25 cellular contexts compared by ENCODE assay signal in genomic region chr22:49299821-49300231, GRCh38.
A peak's percentile ranks its signal among the peaks of the same experiment; 100 is the strongest.
DNase-seq lines count a peak whose midpoint lies in the region; ATAC-seq and TF ChIP-seq lines count a peak whose summit lies in the region.
"Had no signal": no experiment of that assay in that cellular context is flagged by ENCODE, and none has a peak within 500 bp of the region (broad histone marks: within the 10 kb centered on the region; RNA-seq: fewer than 3 reads in every experiment).

No MANE protein-coding gene starts in this region.

- peak; percentile 54 for DNase-seq in activated effector memory CD4-positive, alpha-beta T cell treated with anti-CD3 and anti-CD28 coated beads, Interleukin-2, amount 50 U/mL, for 16 hours
- DNase-seq in activated effector memory CD4-positive, alpha-beta T cell treated with Interleukin-2 at 50 U/mL for 16 hours: no peak
- DNase-seq in adrenal gland (peak in 4 of 7 donors; percentile 1 to 23 (median 8)), mucosa of gallbladder (ENCODE audit: low spot score) (peak; percentile 6), tibial artery (peak; percentile 11 to 37), A172 (ENCODE audit: low spot score) (no peak)
- DNase-seq: activated CD4-positive, alpha-beta T cell treated with anti-CD3 and anti-CD28 coated beads, Interleukin-2, amount 50 U/mL, for 1 hour; anterior cingulate cortex; colonic mucosa; foreskin fibroblast; HFFc6; lower lobe of right lung; NCI-H146; NCI-H226; NCI-H774; retina; SJCRH30; stimulated activated CD4-positive, alpha-beta T cell treated with anti-CD3 and anti-CD28 coated beads, Interleukin-1b, Interleukin-23, amount 100 ng/mL, for 48 hours; stimulated activated naive CD8-positive, alpha-beta T cell treated with anti-CD3 and anti-CD28 coated beads, Interleukin-15, Interleukin-2, amounts not matched to agents 100 U/mL and 50 U/mL, for 24 hours; SW 1271; T1000 had no signal

- H3K27ac ChIP-seq in adrenal gland: no peak overlapping the region
- no peak overlapping the region for H3K27ac ChIP-seq in tibial artery
- H3K27ac ChIP-seq: colonic mucosa, lower lobe of right lung, SJCRH30 had no signal

- TF ChIP-seq CTCF in adrenal gland (IDR thresholded peaks at IDR 0.05) (no peak), tibial artery (IDR thresholded peaks at IDR 0.05) (no peak)

- TF ChIP-seq POLR2A in adrenal gland (IDR thresholded peaks at IDR 0.05): no peak

- H3K27me3 ChIP-seq in adrenal gland: peaks cover 6% of the 10 kb centered on the region
- H3K27me3 ChIP-seq in tibial artery: peaks cover 0 to 11% of the 10 kb centered on the region in 2 donors
- H3K27me3 ChIP-seq: colonic mucosa had no signal

- no peaks in the 10 kb centered on the region for H3K9me3 ChIP-seq in adrenal gland (replicated peaks in 1 of 3)
- peaks cover 0 to 8% (median 0%) of the 10 kb centered on the region in 3 donors for H3K9me3 ChIP-seq in tibial artery
- H3K9me3 ChIP-seq: colonic mucosa, lower lobe of right lung, SJCRH30 had no signal

- intact Hi-C loops in adrenal gland (cut with DNase I) (no loop called here), tibial artery (cut with DNase I; ENCODE audit: low total_unique reads) (loop anchor here (10.0 kb wide), 2 partner anchors 65 to 1045 kb away; no protein-coding TSS in a partner anchor)

- H3K4me3 ChIP-seq in adrenal gland (no peak overlapping the region), tibial artery (no peak overlapping the region)
- H3K4me3 ChIP-seq: colonic mucosa, lower lobe of right lung, SJCRH30, smooth muscle cell had no signal

- ATAC-seq in esophagus mucosa (no peak), GM21381 (IDR thresholded peaks at IDR 0.05; ENCODE audit: unreplicated experiment) (no peak)
- ATAC-seq: activated naive CD4-positive, alpha-beta T cell treated with anti-CD3 and anti-CD28 coated beads, Interleukin-2, amount 50 U/mL, for 72 hours; lower lobe of right lung; stimulated activated naive CD8-positive, alpha-beta T cell treated with anti-CD3 and anti-CD28 coated beads, Interleukin-15, Interleukin-2, amounts not matched to agents 100 U/mL and 50 U/mL, for 24 hours had no signal

- WGBS in adrenal gland, 4 donors: 78 to 85% (median 81%) methylated on average over 13 of the region's 13 CpGs

- H3K36me3 ChIP-seq in adrenal gland (replicated peaks in 1 of 2) (no peaks in the 10 kb centered on the region), tibial artery (no peaks in the 10 kb centered on the region)
- H3K36me3 ChIP-seq: colonic mucosa, lower lobe of right lung, SJCRH30 had no signal

- H3K4me1 ChIP-seq in adrenal gland (replicated peaks in 1 of 2): no peaks in the 10 kb centered on the region
- H3K4me1 ChIP-seq in tibial artery: peaks cover 0 to 4% (median 2%) of the 10 kb centered on the region in 4 donors
- H3K4me1 ChIP-seq: colonic mucosa, lower lobe of right lung, SJCRH30 had no signal

Comparison
In these comparisons a context has a peak if more than half of its experiments do, and no peak if none do; other contexts are left out.
1. DNase-seq: peak in activated effector memory CD4-positive, alpha-beta T cell treated with anti-CD3 and anti-CD28 coated beads, Interleukin-2, amount 50 U/mL, for 16 hours (single experiment), adrenal gland (4 of 7), mucosa of gallbladder (single experiment) and tibial artery (2 of 2); none in activated effector memory CD4-positive, alpha-beta T cell treated with Interleukin-2 at 50 U/mL for 16 hours (single experiment) and A172 (single experiment).